ENCODE assay signal across 8 cellular contexts in genomic region chr9:111895996-111896941, GRCh38. TPM values are rescaled to one million over a fixed set of nuclear protein-coding genes. Genes with fewer than 3 reads are reported as not detected.
DNase-seq lines count a peak whose midpoint lies in the region; ATAC-seq and TF ChIP-seq lines count a peak whose summit lies in the region.

Gene UGCG, plus strand, starts transcription at chr9:111896814. Its CDS starts 402 bp downstream, at chr9:111897216.

- H3K4me2 ChIP-seq in mammary epithelial cell (ENCODE audit: insufficient read depth, low read depth, low read length), result peak within 1 kb of the TSS; percentile 99

- H3K9me3 ChIP-seq in mammary epithelial cell (replicated peaks; ENCODE audit: insufficient read depth, low read length), result no peaks in the 10 kb centered on the region

- intact Hi-C loops in mammary epithelial cell (cut with micrococcal nuclease), result loop anchor here (2.0 to 5.0 kb wide), 4 partner anchors 41 to 1256 kb away; partner anchors contain the start of genes PTGR1 and SLC31A2

- in situ Hi-C loops in mammary epithelial cell (cut with MboI; ENCODE audit: low sequenced_read_pairs in 2 of 2), result loop anchor here in 1 of 2 donors (10.0 kb wide), 1 partner anchor 179 kb away; no protein-coding TSS in a partner anchor

- dilution Hi-C loops in mammary epithelial cell (cut with HindIII; ENCODE audit: low sequenced_read_pairs), result no loop called here

- WGBS in mammary epithelial cell (ENCODE audit: low coverage, missing lambda C conversion rate), result 2% methylated on average over 19 of the region's 84 CpGs

- H3K27ac ChIP-seq in mammary epithelial cell (ENCODE audit: insufficient read depth, low read depth, low read length), result peak within 1 kb of the TSS; percentile 81

- peak within 1 kb of the TSS; percentile 99 for H3K4me3 ChIP-seq in WI38 (ENCODE audit: low read depth, low read length)
- H3K4me3 ChIP-seq in mammary epithelial cell (replicated peaks in 1 of 3; ENCODE audit: insufficient read depth in 1 of 3, low read depth in 2 of 3, low read length in 3 of 3), result peak within 1 kb of the TSS; percentile 76 to 94 (median 88)

- DNase-seq in 8988T, result peak; percentile 80
- peak; percentile 81 for DNase-seq in NCI-H2171 (lab: John Stamatoyannopoulos, UW)
- peak; percentile 92 for DNase-seq in mammary epithelial cell
- DNase-seq in iPS-NIHi7 (ENCODE audit: extremely low spot score), result peak; percentile 97
- DNase-seq in smooth muscle cell of the brain vasculature (ENCODE audit: low read depth, low spot score), result peak; percentile 70

- ATAC-seq in GM18520 (IDR thresholded peaks at IDR 0.05; ENCODE audit: unreplicated experiment), result peak; percentile 71
- ATAC-seq in HG03064 (IDR thresholded peaks at IDR 0.05; ENCODE audit: low read depth, unreplicated experiment), result peak; percentile 79

- no peaks in the 10 kb centered on the region for H3K36me3 ChIP-seq in mammary epithelial cell (ENCODE audit: insufficient read depth, low read length)

- TF ChIP-seq CTCF in WI38 (IDR thresholded peaks at IDR 0.05; ENCODE audit: low read depth, low read length) (no peak), mammary epithelial cell (conservative IDR thresholded peaks at IDR 0.05 in 1 of 2, IDR thresholded peaks at IDR 0.05 in 1 of 2; ENCODE audit: extremely low read depth in 1 of 2, insufficient read depth in 1 of 2, low read depth in 1 of 2, low read length in 2 of 2) (no peak)

- peaks cover 15% of the 10 kb centered on the region for H3K4me1 ChIP-seq in mammary epithelial cell (ENCODE audit: insufficient read depth, low read length)

- H2AFZ ChIP-seq in mammary epithelial cell (ENCODE audit: low read depth, low read length), result peak within 1 kb of the TSS; percentile 91

- BruUV-seq in mammary epithelial cell (replicated peaks; lab: Mats Ljungman, UMichigan), result TSS peak; percentile 73

- peaks cover 47% of the 10 kb centered on the region for H3K79me2 ChIP-seq in mammary epithelial cell (ENCODE audit: insufficient read depth, low read length)

- CTCF ChIA-PET in mammary epithelial cell (lab: Charles Lee; ENCODE audit: low non-redundant PET), result no interaction called here

- H4K20me1 ChIP-seq in mammary epithelial cell (ENCODE audit: insufficient read depth, low read length), result no peaks in the 10 kb centered on the region

- peak within 1 kb of the TSS; percentile 90 for H3K9ac ChIP-seq in mammary epithelial cell (ENCODE audit: insufficient read depth, low read length)

- H3K27me3 ChIP-seq in mammary epithelial cell (ENCODE audit: insufficient read depth, low read length), result no peaks in the 10 kb centered on the region

RNA-seq across cellular contexts. Expression of gene UGCG, which starts in this region (rescaled TPM):
- 10 to 100 TPM; 44.8 to 51.2 TPM for total RNA-seq in mammary epithelial cell
- 21.6 TPM for polyA plus RNA-seq in mammary epithelial cell
- polyA minus RNA-seq in mammary epithelial cell, result 21.4 TPM

Comparison
In these comparisons a context has a peak if more than half of its experiments do, and no peak if none do; other contexts are left out.
1. Peak in every context shown above with its lines: DNase-seq, ATAC-seq, H3K4me3 ChIP-seq and H3K27ac ChIP-seq.